24 cellular contexts compared by ENCODE assay signal in genomic region chr18:32380559-32380958, GRCh38.
A peak's percentile ranks its signal among the peaks of the same experiment; 100 is the strongest.
DNase-seq lines count a peak whose midpoint lies in the region; ATAC-seq, FAIRE-seq and TF ChIP-seq lines count a peak whose summit lies in the region.
"Had no signal": no experiment of that assay in that cellular context is flagged by ENCODE, and none has a peak within 500 bp of the region (broad histone marks: within the 10 kb centered on the region; RNA-seq: fewer than 3 reads in every experiment).

No MANE protein-coding gene starts in this region.

- H3K9ac ChIP-seq in H1 (replicated peaks in 1 of 4; ENCODE audit: extremely low read depth in 1 of 4, low read depth in 3 of 4, low read length in 3 of 4), result no peak overlapping the region

- DNase-seq in GM23338 (ENCODE audit: low spot score), result peak; percentile 40
- peak; percentile 43 for DNase-seq in SK-MEL-5 (ENCODE audit: low read depth, low spot score)
- DNase-seq in H1 (ENCODE audit: low read depth in 1 of 2, low spot score in 2 of 2), result no peak
- no peak for DNase-seq in NCI-H2171 treated with DMSO at 0.1 percent for 48 hours (lab: John Stamatoyannopoulos, UW)
- no peak for DNase-seq in NCI-H345 treated with DMSO at 0.1 percent for 48 hours (lab: John Stamatoyannopoulos, UW; ENCODE audit: unreplicated experiment)
- DNase-seq: activated CD8-positive, alpha-beta T cell treated with anti-CD3 and anti-CD28 coated beads for 36 hours; activated T-cell treated with anti-CD3 and anti-CD28 coated beads, Interleukin-2, amount 50 U/mL, for 1 hour; amniotic stem cell; DMS53; heart left ventricle; left lung; midbrain; NCI-H1694; NCI-H774; nephron progenitor cell; posterior cingulate gyrus; T1000 had no signal

- TF ChIP-seq RAD21 in H1 (IDR thresholded peaks at IDR 0.05 in 1 of 2, conservative IDR thresholded peaks at IDR 0.05 in 1 of 2; ENCODE audit: low read depth in 2 of 2, low read length in 2 of 2), result peak; percentile 28 to 37; a peak in 3 of 4 replicates

- H3K9me2 ChIP-seq in GM23338 (ENCODE audit: insufficient read depth), result no peaks in the 10 kb centered on the region

- H3K27me3 ChIP-seq in GM23338 (ENCODE audit: insufficient read depth), result no peaks in the 10 kb centered on the region
- H3K27me3 ChIP-seq in H1 (replicated peaks in 1 of 4; ENCODE audit: control insufficient read depth in 3 of 4, extremely low read depth in 1 of 4, insufficient read depth in 3 of 4, low read length in 3 of 4), result no peaks in the 10 kb centered on the region
- H3K27me3 ChIP-seq: heart left ventricle, left lung, vagina had no signal

- no peak overlapping the region for H4K5ac ChIP-seq in H1 (ENCODE audit: insufficient read length, low read depth, low read length)

- H3K4me3 ChIP-seq in GM23338, result no peak overlapping the region
- H3K4me3 ChIP-seq in H1 (ENCODE audit: extremely low read depth in 1 of 4, insufficient read depth in 2 of 4, low read depth in 3 of 4, low read length in 4 of 4), result no peak overlapping the region
- H3K4me3 ChIP-seq: heart left ventricle, left lung, SK-N-MC, vagina had no signal

- H3K23me2 ChIP-seq in H1 (ENCODE audit: low read depth, low read length), result no peaks in the 10 kb centered on the region

- H2BK5ac ChIP-seq in H1 (ENCODE audit: low read depth, low read length), result no peak overlapping the region

- H2BK20ac ChIP-seq in H1 (ENCODE audit: low read length), result no peak overlapping the region

- no peaks in the 10 kb centered on the region for H3K36me3 Mint-ChIP-seq in GM23338 (ENCODE audit: low read depth)
- H3K36me3 Mint-ChIP-seq: stimulated activated memory B cell treated with anti-CD40 and anti-IgM and Interleukin-4, amounts not matched to agents 10 μg/mL and 1 μg/mL and 100 μg/mL, for 72 hours had no signal

- no peaks in the 10 kb centered on the region for H3K9me3 ChIP-seq in H1 (ENCODE audit: insufficient read depth in 2 of 2, low read depth in 1 of 2, low read length in 1 of 2)
- H3K9me3 ChIP-seq: heart left ventricle, left lung, vagina had no signal

- ATAC-seq in GM23338 (no peak; the same call in 2 of the 3 replicates), HG03457 (IDR thresholded peaks at IDR 0.05; ENCODE audit: unreplicated experiment) (no peak), GM18505 (IDR thresholded peaks at IDR 0.05; ENCODE audit: unreplicated experiment) (no peak)
- ATAC-seq: activated CD4-positive, CD25-positive, alpha-beta regulatory T cell treated with anti-CD3 and anti-CD28 coated beads, Interleukin-2, amount 50 U/mL, for 24 hours; activated CD8-positive, alpha-beta T cell treated with anti-CD3 and anti-CD28 coated beads for 36 hours; heart left ventricle; left lung; stimulated activated memory B cell treated with anti-CD40 and anti-IgM and Interleukin-4, amounts not matched to agents 10 μg/mL and 1 μg/mL and 100 μg/mL, for 72 hours had no signal

- in situ Hi-C loops in SK-MEL-5 (cut with HindIII; ENCODE audit: low pct_unique_long_range_greater_than_20kb, low sequenced_read_pairs), result no loop called here

- H3K27me3 Mint-ChIP-seq in GM23338 (ENCODE audit: insufficient read depth, low read depth, poor library complexity), result no peaks in the 10 kb centered on the region
- H3K27me3 Mint-ChIP-seq: stimulated activated memory B cell treated with anti-CD40 and anti-IgM and Interleukin-4, amounts not matched to agents 10 μg/mL and 1 μg/mL and 100 μg/mL, for 72 hours had no signal

- no peak overlapping the region for H3K27ac ChIP-seq in 22Rv1
- H3K27ac ChIP-seq in GM23338 (ENCODE audit: low read depth), result no peak overlapping the region
- H3K27ac ChIP-seq in H1 (ENCODE audit: low read depth, low read length), result no peak overlapping the region
- H3K27ac ChIP-seq: heart left ventricle, left lung, SK-N-MC, vagina had no signal

- H4K20me1 ChIP-seq in GM23338 (replicated peaks; ENCODE audit: insufficient read depth), result no peaks in the 10 kb centered on the region
- no peaks in the 10 kb centered on the region for H4K20me1 ChIP-seq in H1 (replicated peaks in 1 of 2; ENCODE audit: control insufficient read depth in 1 of 2, insufficient read depth in 2 of 2, low read length in 2 of 2)

- no peak overlapping the region for H4K91ac ChIP-seq in H1 (replicated peaks; ENCODE audit: insufficient read length, low read length)

- H3K56ac ChIP-seq in H1 (replicated peaks; ENCODE audit: insufficient read length, low read depth, low read length), result no peak overlapping the region

- H3K27ac Mint-ChIP-seq in GM23338, result no peak overlapping the region
- H3K27ac Mint-ChIP-seq: activated CD8-positive, alpha-beta T cell treated with anti-CD3 and anti-CD28 coated beads for 36 hours; nephron progenitor cell; stimulated activated memory B cell treated with anti-CD40 and anti-IgM and Interleukin-4, amounts not matched to agents 10 μg/mL and 1 μg/mL and 100 μg/mL, for 72 hours had no signal

- no peak overlapping the region for H3K4me3 Mint-ChIP-seq in GM23338
- H3K4me3 Mint-ChIP-seq: activated CD8-positive, alpha-beta T cell treated with anti-CD3 and anti-CD28 coated beads for 36 hours; nephron progenitor cell; stimulated activated memory B cell treated with anti-CD40 and anti-IgM and Interleukin-4, amounts not matched to agents 10 μg/mL and 1 μg/mL and 100 μg/mL, for 72 hours had no signal

- H3K4me1 ChIP-seq in GM23338 (ENCODE audit: insufficient read depth) (no peaks in the 10 kb centered on the region), H1 (replicated peaks in 1 of 4; ENCODE audit: control insufficient read depth in 3 of 4, insufficient read depth in 4 of 4, low read length in 3 of 4) (no peaks in the 10 kb centered on the region)
- H3K4me1 ChIP-seq: left lung had no signal

- H3K4me1 Mint-ChIP-seq in GM23338, result peaks cover 8% of the 10 kb centered on the region
- H3K4me1 Mint-ChIP-seq: stimulated activated memory B cell treated with anti-CD40 and anti-IgM and Interleukin-4, amounts not matched to agents 10 μg/mL and 1 μg/mL and 100 μg/mL, for 72 hours had no signal

- no peak overlapping the region for H3K23ac ChIP-seq in H1 (ENCODE audit: insufficient read length)

- WGBS in H1 (ENCODE audit: extremely low coverage in 1 of 2, insufficient coverage in 1 of 2, insufficient read length in 1 of 2, insufficient replicate concordance in 2 of 2, low coverage in 1 of 2, low lambda C conversion rate in 2 of 2, missing lambda C conversion rate in 1 of 2), 2 experiments, result 63% methylated on average over 1 of the region's 1 CpG; no CpG with 5 or more reads in 1 of the 2 experiments

- no peak overlapping the region for H3K14ac ChIP-seq in H1 (ENCODE audit: insufficient read length)

- no peaks in the 10 kb centered on the region for H3K9me3 Mint-ChIP-seq in GM23338
- H3K9me3 Mint-ChIP-seq: activated CD8-positive, alpha-beta T cell treated with anti-CD3 and anti-CD28 coated beads for 36 hours; nephron progenitor cell; stimulated activated memory B cell treated with anti-CD40 and anti-IgM and Interleukin-4, amounts not matched to agents 10 μg/mL and 1 μg/mL and 100 μg/mL, for 72 hours had no signal

- no peak overlapping the region for H3K4me2 ChIP-seq in GM23338
- H3K4me2 ChIP-seq in H1 (ENCODE audit: insufficient read depth in 1 of 2, low read depth in 2 of 2, low read length in 2 of 2), result no peak overlapping the region

- no peaks in the 10 kb centered on the region for H3F3A ChIP-seq in GM23338 (replicated peaks; ENCODE audit: low read depth)

- no peak overlapping the region for H3K18ac ChIP-seq in H1 (ENCODE audit: extremely low read depth, low read length)

- TF ChIP-seq EP300 in H1 (IDR thresholded peaks at IDR 0.05; ENCODE audit: borderline replicate concordance in 1 of 2, low read depth in 2 of 2, low read length in 2 of 2), result no peak

- no peak overlapping the region for H2BK15ac ChIP-seq in H1 (ENCODE audit: low read length)

- TF ChIP-seq CTCF in 22Rv1 (IDR thresholded peaks at IDR 0.05), result peak; percentile 23
- peak; percentile 39 to 58; a peak in 3 of 4 replicates for TF ChIP-seq CTCF in GM23338 (conservative IDR thresholded peaks at IDR 0.05; ENCODE audit: low read depth in 2 of 2)
- TF ChIP-seq CTCF in H1 (IDR thresholded peaks at IDR 0.05; ENCODE audit: control extremely low read depth in 1 of 3, insufficient read depth in 1 of 3, low read depth in 1 of 3, low read length in 3 of 3), result peak in 2 of 3 experiments; percentile 15 to 25; a peak in 2 of 4 replicates

- H2BK120ac ChIP-seq in H1 (replicated peaks; ENCODE audit: low read depth, low read length), result no peak overlapping the region

- FAIRE-seq in H1 (lab: Jason Lieb, UNC), result no peak

- H2AFZ ChIP-seq in GM23338 (no peak overlapping the region), H1 (ENCODE audit: low read length) (no peak overlapping the region)

- CTCF ChIA-PET in H1 (lab: Charles Lee; ENCODE audit: partially characterized antibody), result interaction anchor here (0.7 to 1.0 kb wide), 2 partner anchors 57 to 169 kb away, joined by 3 read pairs; no protein-coding TSS in a partner anchor

- H2AK5ac ChIP-seq in H1 (ENCODE audit: low read depth, low read length), result no peak overlapping the region

- H3K4ac ChIP-seq in H1 (replicated peaks; ENCODE audit: insufficient read length, low read depth, low read length), result no peak overlapping the region

- TF ChIP-seq POLR2A in H1 (IDR thresholded peaks at IDR 0.05; ENCODE audit: control extremely low read depth in 1 of 2, low read depth in 2 of 2, low read length in 2 of 2) (no peak), GM18505 (IDR thresholded peaks at IDR 0.05; ENCODE audit: borderline replicate concordance, extremely low read depth, insufficient read depth, insufficient read length) (no peak)

- H3K79me1 ChIP-seq in H1 (ENCODE audit: low read depth, low read length), result no peaks in the 10 kb centered on the region; the same call in 1 of the 2 replicates

- POLR2A ChIA-PET in H1 (lab: Charles Lee; ENCODE audit: partially characterized antibody), result interaction anchor here (0.7 kb wide), 1 partner anchor 89 kb away, joined by 5 read pairs; no protein-coding TSS in a partner anchor

- no peaks in the 10 kb centered on the region for H3K36me3 ChIP-seq in GM23338 (ENCODE audit: insufficient read depth)
- H3K36me3 ChIP-seq in H1 (ENCODE audit: control insufficient read depth in 2 of 4, insufficient read depth in 4 of 4, low read length in 3 of 4), result no peaks in the 10 kb centered on the region
- H3K36me3 ChIP-seq: heart left ventricle, left lung, vagina had no signal

- no peaks in the 10 kb centered on the region for H3K79me2 ChIP-seq in GM23338 (replicated peaks; ENCODE audit: insufficient read depth)
- H3K79me2 ChIP-seq in H1 (ENCODE audit: control insufficient read depth in 1 of 2, insufficient read depth in 2 of 2, low read length in 2 of 2), result no peaks in the 10 kb centered on the region

- H4K8ac ChIP-seq in H1 (ENCODE audit: extremely low read depth, insufficient read depth, low read length), result no peak overlapping the region

- H2BK12ac ChIP-seq in H1 (ENCODE audit: low read depth, low read length), result no peak overlapping the region

TF ChIP-seq in GM23338, 12 proteins besides CTCF, POLR2A, EP300 and RAD21:
- TF ChIP-seq JUNB (IDR thresholded peaks at IDR 0.05; ENCODE audit: unreplicated experiment), result no peak

TF ChIP-seq in H1, 55 proteins besides CTCF, POLR2A, EP300 and RAD21 (continues in another document):
- no peak for TF ChIP-seq SIRT6 (IDR thresholded peaks at IDR 0.05; ENCODE audit: low read length)
- TF ChIP-seq TCF12 (IDR thresholded peaks at IDR 0.05; ENCODE audit: low read depth, low read length), result no peak
- no peak for TF ChIP-seq CEBPB (IDR thresholded peaks at IDR 0.05; ENCODE audit: low read depth, low read length)

Comparison
In these comparisons a context has a peak if more than half of its experiments do, and no peak if none do; other contexts are left out.
1. DNase-seq: peak in GM23338 (single experiment) and SK-MEL-5 (single experiment); none in H1 (0 of 2), NCI-H2171 treated with DMSO at 0.1 percent for 48 hours (single experiment) and NCI-H345 treated with DMSO at 0.1 percent for 48 hours (single experiment).
2. Peak in every context shown above with its lines, with median percentiles within 50 percentile points of each other: CTCF ChIP-seq.